18 cellular contexts compared by ENCODE assay signal in the genomic region with DNA sequence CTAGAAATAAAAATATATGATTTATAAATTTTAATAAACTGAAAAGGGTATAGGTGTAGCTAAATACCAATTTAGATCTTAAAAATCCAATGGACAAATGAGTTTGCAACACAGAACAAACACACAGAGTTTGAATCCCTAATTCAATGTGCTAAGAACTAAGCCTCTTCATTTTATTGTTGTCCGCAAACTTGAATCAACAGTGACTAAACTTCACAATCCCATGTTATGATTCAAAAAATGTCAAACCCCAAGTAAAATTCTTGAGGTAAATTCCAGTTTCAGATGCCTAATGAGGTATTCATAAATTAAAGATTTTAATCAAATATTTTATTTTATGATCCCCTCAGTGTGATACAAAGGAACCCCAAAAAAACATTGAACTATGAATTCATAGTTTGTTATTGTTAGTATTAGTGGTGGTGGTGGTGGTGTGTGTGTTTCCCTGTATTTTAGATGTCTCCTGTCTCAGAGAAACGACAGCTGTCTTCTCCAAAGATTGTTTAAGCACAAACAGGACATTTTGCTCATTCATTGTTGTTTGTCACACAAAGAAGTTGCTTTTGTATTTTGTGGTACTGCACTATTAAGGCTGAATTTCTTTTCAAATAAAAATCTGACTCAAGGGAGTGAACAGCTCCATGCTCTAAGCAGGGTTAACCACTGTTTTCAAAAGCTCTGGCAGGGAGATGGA.
"Had no signal": no experiment of that assay in that cellular context is flagged by ENCODE, and none has a peak within 500 bp of the region (broad histone marks: within the 10 kb centered on the region; RNA-seq: fewer than 3 reads in every experiment).

No MANE protein-coding gene starts in this region.

- DNase-seq: dermis blood vessel endothelial cell; effector memory CD8-positive, alpha-beta T cell; left ventricle myocardium superior; lower lobe of right lung; naive thymus-derived CD8-positive, alpha-beta T cell; nephron progenitor cell; occipital lobe; pancreas; right lobe of liver; stimulated activated CD4-positive, alpha-beta T cell treated with anti-CD3 and anti-CD28 coated beads, Interleukin-2, amount 100 ng/mL, for 24 hours; stimulated activated CD4-positive, alpha-beta T cell treated with anti-CD3 and anti-CD28 coated beads, Interleukin-4, amount 100 ng/mL, for 24 hours; stimulated activated naive CD4-positive, alpha-beta T cell treated with Interleukin-2 at 50 U/mL for 16 hours; substantia nigra; testis; upper lobe of left lung had no signal

- H3K27ac ChIP-seq: coronary artery, lower lobe of right lung, pancreas, right lobe of liver, testis, tibial nerve had no signal

- H3K36me3 ChIP-seq: lower lobe of right lung, pancreas, right lobe of liver, tibial nerve, upper lobe of left lung had no signal

- ATAC-seq: effector memory CD8-positive, alpha-beta T cell; left ventricle myocardium superior; lower lobe of right lung; naive thymus-derived CD8-positive, alpha-beta T cell; pancreas; right lobe of liver; stimulated activated effector memory CD8-positive, alpha-beta T cell treated with anti-CD3 and anti-CD28 coated beads, Interleukin-12 subunit alpha, Interleukin-12 subunit beta, amount 100 ng/mL, for 72 hours had no signal

- H3K4me3 ChIP-seq: coronary artery, lower lobe of right lung, pancreas, right lobe of liver, testis, tibial nerve, upper lobe of left lung had no signal

- H3K4me1 ChIP-seq: right lobe of liver, testis, tibial nerve had no signal

- H3K27me3 ChIP-seq: pancreas, right lobe of liver, testis, tibial nerve, upper lobe of left lung had no signal

- H3K9me3 ChIP-seq: lower lobe of right lung, pancreas, right lobe of liver, testis, upper lobe of left lung had no signal
